In the genomic region with DNA sequence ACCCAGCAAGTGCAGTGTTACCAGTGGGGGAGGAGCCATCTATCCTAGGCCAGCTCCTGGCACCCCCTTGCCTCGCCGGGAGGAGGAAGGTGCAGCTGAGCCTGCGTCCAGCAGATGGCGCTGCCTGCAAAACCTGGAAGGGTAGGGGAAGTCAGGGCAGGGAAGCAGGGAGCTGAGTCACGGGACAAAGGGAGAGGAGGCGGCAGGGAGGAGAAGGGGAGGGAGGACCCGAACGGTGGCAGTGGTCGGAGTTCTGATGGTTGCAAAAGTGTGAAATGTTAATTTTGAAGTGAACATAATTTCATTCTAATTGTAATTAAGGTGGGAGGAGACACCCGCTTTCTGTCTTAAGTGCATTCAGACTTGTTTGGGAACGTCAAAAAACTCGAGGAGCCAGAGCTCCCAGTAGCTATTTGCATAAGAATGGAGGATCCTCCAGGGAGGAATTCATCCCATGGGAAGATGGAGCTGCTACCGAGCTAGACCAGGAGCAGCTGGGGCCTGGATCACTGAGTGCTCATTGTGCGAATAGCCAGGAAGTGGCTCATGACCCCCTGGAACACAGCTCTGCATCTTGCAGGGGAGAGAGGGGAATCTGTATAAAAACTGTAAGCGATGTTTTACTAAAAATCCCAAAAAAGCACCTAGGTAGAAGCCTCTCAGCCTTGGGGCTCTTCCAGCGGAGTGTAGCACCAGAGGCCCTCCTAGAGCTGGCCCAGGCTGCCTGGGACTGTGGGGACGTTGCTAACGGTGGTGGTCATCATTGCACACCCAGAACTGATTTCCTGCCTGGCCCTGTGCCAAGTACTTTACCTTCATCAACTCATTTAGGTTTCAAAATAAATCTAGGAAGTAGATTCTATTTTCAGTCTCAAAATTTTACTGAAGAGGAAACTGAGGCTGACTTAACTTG, we compare ENCODE assay signal across 8 cellular contexts. TPM values are rescaled to one million over a fixed set of nuclear protein-coding genes. Genes with fewer than 3 reads are reported as not detected.
A peak's percentile ranks its signal among the peaks of the same experiment; 100 is the strongest.
DNase-seq lines count a peak whose midpoint lies in the region; ATAC-seq, FAIRE-seq and TF ChIP-seq lines count a peak whose summit lies in the region.

No MANE protein-coding gene starts in this region.

- H3K9me3 Mint-ChIP-seq in mesothelial cell of epicardium: no peaks in the 10 kb centered on the region

- H2AFZ ChIP-seq in OCI-LY1 (ENCODE audit: low read length): no peak overlapping the region
- H2AFZ ChIP-seq in endothelial cell of umbilical vein (ENCODE audit: low read depth, low read length): peak overlapping the region; percentile 86

- peaks cover 6% of the 10 kb centered on the region for H3K4me1 ChIP-seq in OCI-LY1 (ENCODE audit: insufficient read depth, low read length, severe bottlenecking)
- H3K4me1 ChIP-seq in endothelial cell of umbilical vein (ENCODE audit: control insufficient read depth, extremely low read depth, insufficient read depth, low read length): peaks cover 17% of the 10 kb centered on the region

- peak; percentile 96 for TF ChIP-seq CTCF in OCI-LY1 (IDR thresholded peaks at IDR 0.05; ENCODE audit: low read length)
- TF ChIP-seq CTCF in endothelial cell of umbilical vein (IDR thresholded peaks at IDR 0.05; ENCODE audit: extremely low read depth in 1 of 2, insufficient read depth in 1 of 2, low read depth in 1 of 2, low read length in 2 of 2): peak; percentile 98 to 100
- peak; percentile 94 for TF ChIP-seq CTCF in mesothelial cell of epicardium (IDR thresholded peaks at IDR 0.05; ENCODE audit: unreplicated experiment)

- no peaks in the 10 kb centered on the region for H3K36me3 Mint-ChIP-seq in mesothelial cell of epicardium

- dilution Hi-C loops in endothelial cell of umbilical vein (cut with MboI; ENCODE audit: extremely low pct_ligation_motif_present, low sequenced_read_pairs): no loop called here

- H3K4me2 ChIP-seq in OCI-LY1 (ENCODE audit: low read length) (peak overlapping the region; percentile 36; the same call in 1 of the 2 replicates), endothelial cell of umbilical vein (ENCODE audit: insufficient read depth, low read length) (peak overlapping the region; percentile 59)

- H3K27ac ChIP-seq in OCI-LY1 (ENCODE audit: low read depth, low read length, poor library complexity, severe bottlenecking): no peak overlapping the region
- H3K27ac ChIP-seq in endothelial cell of umbilical vein (ENCODE audit: insufficient read depth, low read depth, low read length): peak overlapping the region; percentile 2

- H3K4me1 Mint-ChIP-seq in mesothelial cell of epicardium: peaks cover 42% of the 10 kb centered on the region

- H3K79me2 ChIP-seq in OCI-LY1 (ENCODE audit: insufficient read depth, low read length): no peaks in the 10 kb centered on the region
- H3K79me2 ChIP-seq in endothelial cell of umbilical vein (ENCODE audit: control insufficient read depth, insufficient read depth, low read length): no peaks in the 10 kb centered on the region

- peak overlapping the region; percentile 61 for H3K27ac Mint-ChIP-seq in mesothelial cell of epicardium

- no TSS peak for BruUV-seq in endothelial cell of umbilical vein (replicated peaks; lab: Mats Ljungman, UMichigan)

- intact Hi-C loops in endothelial cell of umbilical vein (cut with micrococcal nuclease): loop anchor here (1.0 to 5.0 kb wide), 4 partner anchors 22 to 405 kb away; no protein-coding TSS in a partner anchor

- POLR2A ChIA-PET in endothelial cell of umbilical vein (lab: Charles Lee): interaction anchor here (0.7 kb wide), 1 partner anchor 54 kb away, joined by 4 read pairs; no protein-coding TSS in a partner anchor

- peak; percentile 98 for ATAC-seq in GM21367 (IDR thresholded peaks at IDR 0.05; ENCODE audit: unreplicated experiment)

- H3K27me3 ChIP-seq in OCI-LY1 (ENCODE audit: insufficient read depth, low read length) (no peaks in the 10 kb centered on the region), endothelial cell of umbilical vein (ENCODE audit: control insufficient read depth in 2 of 2, insufficient read depth in 2 of 2, low read length in 2 of 2) (no peaks in the 10 kb centered on the region)

- CTCF ChIA-PET in endothelial cell of umbilical vein (lab: Charles Lee): interaction anchor here (0.6 to 4.2 kb wide), 38 partner anchors 10 to 930 kb away, joined by 3 to 57 read pairs (median 4); partner anchors contain the start of genes EMP1 and FAM234B

- no peaks in the 10 kb centered on the region for H3K36me3 ChIP-seq in OCI-LY1 (ENCODE audit: insufficient read depth, low read length)
- no peaks in the 10 kb centered on the region for H3K36me3 ChIP-seq in endothelial cell of umbilical vein (ENCODE audit: control insufficient read depth in 2 of 2, extremely low read depth in 1 of 2, insufficient read depth in 2 of 2, low read length in 2 of 2)

- H4K20me1 ChIP-seq in OCI-LY1 (ENCODE audit: insufficient read depth, low read length) (no peaks in the 10 kb centered on the region), endothelial cell of umbilical vein (replicated peaks; ENCODE audit: control insufficient read depth, extremely low read depth, insufficient read depth, low read length) (no peaks in the 10 kb centered on the region)

- no peaks in the 10 kb centered on the region for H3F3A ChIP-seq in OCI-LY1 (ENCODE audit: insufficient read depth, low read length)

- no peak for TF ChIP-seq POLR2A in endothelial cell of umbilical vein (IDR thresholded peaks at IDR 0.05; ENCODE audit: low read depth, low read length)

- no peaks in the 10 kb centered on the region for H3K9me2 ChIP-seq in OCI-LY1 (ENCODE audit: low read depth, low read length)

- DNase-seq in COLO829 (ENCODE audit: low spot score) (peak; percentile 92), HUDEP-2 (lab: John Stamatoyannopoulos, UW; ENCODE audit: unreplicated experiment in 76 of 76) (peak in 75 of 76 experiments; percentile 5 to 89 (median 68)), activated T-cell treated with anti-CD3 and anti-CD28 coated beads for 1 hour (ENCODE audit: low read depth) (peak; percentile 58), endothelial cell of umbilical vein (ENCODE audit: low read depth, low spot score) (peak; percentile 96), mesothelial cell of epicardium (ENCODE audit: low spot score in 2 of 2, unreplicated experiment in 2 of 2) (peak; percentile 82 to 97)
- peak; percentile 70 to 71 for DNase-seq in stimulated activated CD8-positive, alpha-beta memory T cell treated with anti-CD3 and anti-CD28 coated beads, Interleukin-15, amount 100 ng/mL, for 48 hours (ENCODE audit: low read depth in 2 of 2)

- no peaks in the 10 kb centered on the region for H3K9me3 ChIP-seq in OCI-LY1 (ENCODE audit: low read length)
- no peaks in the 10 kb centered on the region for H3K9me3 ChIP-seq in endothelial cell of umbilical vein (replicated peaks; ENCODE audit: control insufficient read depth, insufficient read depth, low read length)

- no peaks in the 10 kb centered on the region for H3K9me1 ChIP-seq in endothelial cell of umbilical vein (replicated peaks; ENCODE audit: control insufficient read depth, extremely low read depth, insufficient read depth, low read length)

- no peak overlapping the region for H3K4me3 ChIP-seq in OCI-LY1 (ENCODE audit: low read depth, low read length, poor library complexity, severe bottlenecking)
- H3K4me3 ChIP-seq in endothelial cell of umbilical vein (replicated peaks in 1 of 3; ENCODE audit: insufficient read depth in 1 of 3, low read depth in 1 of 3, low read length in 3 of 3): peak overlapping the region in 2 of 3 experiments; percentile 27 to 34

- FAIRE-seq in endothelial cell of umbilical vein (lab: Jason Lieb, UNC): peak; percentile 97

- H3K9ac ChIP-seq in OCI-LY1 (ENCODE audit: low read length) (no peak overlapping the region), endothelial cell of umbilical vein (replicated peaks; ENCODE audit: extremely low read depth, insufficient read depth, low read length) (peak overlapping the region; percentile 57)

- H3K4me3 Mint-ChIP-seq in mesothelial cell of epicardium: peak overlapping the region; percentile 73

- no peaks in the 10 kb centered on the region for H3K27me3 Mint-ChIP-seq in mesothelial cell of epicardium (ENCODE audit: low read depth)

TF ChIP-seq in endothelial cell of umbilical vein, 7 proteins besides CTCF, POLR2A, EP300 and RAD21:
- peak; percentile 71 for TF ChIP-seq POLR2AphosphoS5 (IDR thresholded peaks at IDR 0.05; ENCODE audit: insufficient read depth, low read depth, low read length)
- TF ChIP-seq FOS (IDR thresholded peaks at IDR 0.05; ENCODE audit: borderline replicate concordance, insufficient read depth, low read length): peak; percentile 54
- no peak for TF ChIP-seq JUN (IDR thresholded peaks at IDR 0.05; ENCODE audit: borderline replicate concordance, insufficient read depth, insufficient read length, low read depth)
- no peak for TF ChIP-seq EZH2 (IDR thresholded peaks at IDR 0.05; ENCODE audit: borderline replicate concordance, low read depth, low read length, severe bottlenecking)

RNA-seq across cellular contexts. Expression of gene EMP1, which starts 59.5 kb away (rescaled TPM):
- total RNA-seq in endothelial cell of umbilical vein: 528 and 577 TPM in 2 replicates
- 265 and 376 TPM in 2 replicates for polyA plus RNA-seq in endothelial cell of umbilical vein
- polyA plus RNA-seq in endothelial cell of umbilical vein (2011; cell fraction: cytosol; rRNA removed): 212 and 379 TPM in 2 replicates
- polyA plus RNA-seq in endothelial cell of umbilical vein (2011; cell fraction: nucleus; rRNA removed): 215 and 228 TPM in 2 replicates
- 340 and 403 TPM in 2 replicates for polyA plus RNA-seq in endothelial cell of umbilical vein (2012)
- polyA minus RNA-seq in endothelial cell of umbilical vein: 1,048 and 1,141 TPM in 2 replicates
- 17.4 TPM for polyA minus RNA-seq in endothelial cell of umbilical vein (2011; cell fraction: cytosol; rRNA and poly(A)+ RNA removed)
- 246 and 258 TPM in 2 replicates for polyA minus RNA-seq in endothelial cell of umbilical vein (2011; cell fraction: nucleus; rRNA and poly(A)+ RNA removed)
- total RNA-seq in mesothelial cell of epicardium: 16.3 to 19.0 TPM (median 16.5 TPM) in 3 replicates

Comparison
In these comparisons a context has a peak if more than half of its experiments do, and no peak if none do; other contexts are left out.
1. RNA of gene EMP1, which starts 59.5 kb away (total RNA-seq): 528 to 577 TPM in endothelial cell of umbilical vein; 16.3 to 19.0 TPM in mesothelial cell of epicardium; every median in the first group is over 10 times any median in the second.
2. Peak in every context shown above with its lines, with median percentiles within 50 percentile points of each other: DNase-seq and CTCF ChIP-seq.